ENCODE assay signal across 22 cellular contexts in genomic region chr1:230390371-230390770, GRCh38. TPM values are rescaled to one million over a fixed set of nuclear protein-coding genes. Genes with fewer than 3 reads are reported as not detected.
"Had no signal": no experiment of that assay in that cellular context is flagged by ENCODE, and none has a peak within 500 bp of the region (broad histone marks: within the 10 kb centered on the region; RNA-seq: fewer than 3 reads in every experiment).

No MANE protein-coding gene starts in this region.

- H3K27ac ChIP-seq: colonic mucosa, esophagus muscularis mucosa, gastrocnemius medialis, heart right ventricle, left lung, lower lobe of right lung had no signal

- H3K36me3 Mint-ChIP-seq: mesothelial cell of epicardium, naive B cell had no signal

- ATAC-seq: effector memory CD8-positive, alpha-beta T cell; gastrocnemius medialis; heart right ventricle; left cardiac atrium; left lung; left ventricle myocardium superior; lower lobe of right lung; mucosa of descending colon had no signal

- H3K4me1 Mint-ChIP-seq: mesothelial cell of epicardium, naive B cell had no signal

- DNase-seq: colonic mucosa; cortex of kidney; effector CD8-positive, alpha-beta T cell; effector memory CD8-positive, alpha-beta T cell; foreskin fibroblast; foreskin melanocyte; gastrocnemius medialis; heart right ventricle; hippocampal formation; left cardiac atrium; left lung; left ventricle myocardium superior; lower lobe of right lung; mesenchymal stem cell; mucosa of descending colon; naive B cell had no signal

- H3K36me3 ChIP-seq: colonic mucosa, esophagus muscularis mucosa, gastrocnemius medialis, heart right ventricle, left lung, lower lobe of right lung had no signal

- H3K27ac Mint-ChIP-seq: dendritic cell treated with granulocyte-macrophage colony-stimulating factor and Interleukin-4, amounts not matched to agents 40 ng/mL and 50 ng/mL, for 4 days; effector memory CD8-positive, alpha-beta T cell; mesothelial cell of epicardium; naive B cell had no signal

- H3K27me3 ChIP-seq: colonic mucosa, gastrocnemius medialis, heart right ventricle had no signal

- H3K9me3 Mint-ChIP-seq: dendritic cell treated with granulocyte-macrophage colony-stimulating factor and Interleukin-4, amounts not matched to agents 40 ng/mL and 50 ng/mL, for 4 days; effector memory CD8-positive, alpha-beta T cell had no signal

- H3K4me1 ChIP-seq: colonic mucosa, left lung, lower lobe of right lung had no signal

- H3K9me3 ChIP-seq: colonic mucosa, gastrocnemius medialis, heart right ventricle, left lung, lower lobe of right lung, mucosa of descending colon had no signal

- FAIRE-seq: endothelial cell of umbilical vein, islet of Langerhans, keratinocyte had no signal

- H3K4me3 Mint-ChIP-seq: dendritic cell treated with granulocyte-macrophage colony-stimulating factor and Interleukin-4, amounts not matched to agents 40 ng/mL and 50 ng/mL, for 4 days; effector memory CD8-positive, alpha-beta T cell; mesothelial cell of epicardium had no signal

- H3K4me3 ChIP-seq: colonic mucosa, esophagus muscularis mucosa, gastrocnemius medialis, heart right ventricle, left lung, lower lobe of right lung, mucosa of descending colon had no signal

RNA-seq across cellular contexts. Expression of gene PGBD5, which starts 35.8 kb away (rescaled TPM):
- total RNA-seq: endothelial cell of umbilical vein had no signal
